ENCODE assay signal across 29 cellular contexts in the genomic region with DNA sequence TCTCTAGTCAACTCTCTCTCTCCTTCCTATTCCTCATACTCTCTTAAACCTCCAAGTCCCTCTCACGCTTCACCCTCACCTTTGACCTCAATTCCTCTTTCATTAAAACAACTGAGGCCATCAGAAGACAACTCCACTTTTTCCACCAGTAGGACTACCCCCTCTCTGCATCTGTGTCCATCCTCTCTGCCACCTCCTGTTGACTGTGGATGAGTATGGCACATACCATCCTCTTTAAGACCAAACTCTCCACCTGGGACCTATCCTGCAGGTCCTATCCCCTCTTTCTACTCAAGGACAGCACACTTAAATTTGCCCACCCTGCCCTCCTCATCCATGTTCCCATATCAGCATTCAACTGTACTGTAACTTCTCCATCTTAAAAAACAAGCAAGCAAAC.
"Had no signal": no experiment of that assay in that cellular context is flagged by ENCODE, and none has a peak within 500 bp of the region (broad histone marks: within the 10 kb centered on the region; RNA-seq: fewer than 3 reads in every experiment).

No MANE protein-coding gene starts in this region.

- ATAC-seq: left cardiac atrium; left lobe of liver; lower lobe of right lung; natural killer cell; pancreas; right cardiac atrium; sciatic nerve; stimulated activated naive B cell treated with anti-CD40 and anti-IgM and Interleukin-4, amounts not matched to agents 10 μg/mL and 1 μg/mL and 100 μg/mL, for 72 hours; stimulated activated naive CD8-positive, alpha-beta T cell treated with anti-CD3 and anti-CD28 coated beads, Interleukin-15, Interleukin-2, amounts not matched to agents 100 U/mL and 50 U/mL, for 24 hours; upper lobe of right lung had no signal

- H3K4me1 ChIP-seq: lower lobe of right lung, pancreas, prostate gland, stomach, suprapubic skin, tibial artery, upper lobe of right lung had no signal

- H3K27ac ChIP-seq: lower lobe of right lung, pancreas, prostate gland, skin epidermis, stomach, suprapubic skin, thoracic aorta, tibial artery, upper lobe of right lung had no signal

- H3K4me1 Mint-ChIP-seq: naive B cell; natural killer cell; neural crest cell; stimulated activated naive B cell treated with anti-CD40 and anti-IgM and Interleukin-4, amounts not matched to agents 10 μg/mL and 1 μg/mL and 100 μg/mL, for 72 hours had no signal

- H3K36me3 Mint-ChIP-seq: natural killer cell; stimulated activated naive B cell treated with anti-CD40 and anti-IgM and Interleukin-4, amounts not matched to agents 10 μg/mL and 1 μg/mL and 100 μg/mL, for 72 hours had no signal

- H3K36me3 ChIP-seq: lower lobe of right lung, pancreas, prostate gland, stomach, suprapubic skin, thoracic aorta, tibial artery, upper lobe of right lung had no signal

- H3K4me3 Mint-ChIP-seq: natural killer cell; neural crest cell; stimulated activated naive B cell treated with anti-CD40 and anti-IgM and Interleukin-4, amounts not matched to agents 10 μg/mL and 1 μg/mL and 100 μg/mL, for 72 hours had no signal

- H3K27me3 ChIP-seq: pancreas, tibial artery had no signal

- H3K4me3 ChIP-seq: lower lobe of right lung, pancreas, prostate gland, skin epidermis, stomach, suprapubic skin, thoracic aorta, tibial artery, upper lobe of right lung had no signal

- H3K9me3 ChIP-seq: lower lobe of right lung, pancreas, prostate gland, stomach, suprapubic skin, thoracic aorta, tibial artery, upper lobe of right lung had no signal

- DNase-seq: hippocampal formation; kidney glomerular epithelial cell; left cardiac atrium; lower lobe of right lung; mammary epithelial cell; mesenchymal stem cell; naive B cell; natural killer cell; nucleus accumbens; pancreas; posterior cingulate gyrus; retina; right cardiac atrium; stimulated activated CD4-positive, alpha-beta T cell treated with anti-CD3 and anti-CD28 coated beads, Interleukin-12 subunit alpha, Interleukin-12 subunit beta, amount 100 ng/mL, for 4 hours; stimulated activated CD4-positive, alpha-beta T cell treated with anti-CD3 and anti-CD28 coated beads, Interleukin-15, amount 100 ng/mL, for 24 hours; stimulated activated CD4-positive, alpha-beta T cell treated with anti-CD3 and anti-CD28 coated beads, Interleukin-2, amount 100 ng/mL, for 24 hours; stimulated activated CD4-positive, alpha-beta T cell treated with anti-CD3 and anti-CD28 coated beads, Interleukin-4, amount 100 ng/mL, for 1 hour; stimulated activated naive B cell treated with anti-CD40 and anti-IgM and Interleukin-4, amounts not matched to agents 10 μg/mL and 1 μg/mL and 100 μg/mL, for 72 hours; stimulated activated naive CD8-positive, alpha-beta T cell treated with anti-CD3 and anti-CD28 coated beads, Interleukin-15, Interleukin-2, amounts not matched to agents 100 U/mL and 50 U/mL, for 24 hours; stomach; tibial artery; upper lobe of right lung had no signal

- H3K27ac Mint-ChIP-seq: naive B cell; natural killer cell; stimulated activated naive B cell treated with anti-CD40 and anti-IgM and Interleukin-4, amounts not matched to agents 10 μg/mL and 1 μg/mL and 100 μg/mL, for 72 hours had no signal
